Comparison of ENCODE assay signal across 8 cellular contexts in the genomic region with DNA sequence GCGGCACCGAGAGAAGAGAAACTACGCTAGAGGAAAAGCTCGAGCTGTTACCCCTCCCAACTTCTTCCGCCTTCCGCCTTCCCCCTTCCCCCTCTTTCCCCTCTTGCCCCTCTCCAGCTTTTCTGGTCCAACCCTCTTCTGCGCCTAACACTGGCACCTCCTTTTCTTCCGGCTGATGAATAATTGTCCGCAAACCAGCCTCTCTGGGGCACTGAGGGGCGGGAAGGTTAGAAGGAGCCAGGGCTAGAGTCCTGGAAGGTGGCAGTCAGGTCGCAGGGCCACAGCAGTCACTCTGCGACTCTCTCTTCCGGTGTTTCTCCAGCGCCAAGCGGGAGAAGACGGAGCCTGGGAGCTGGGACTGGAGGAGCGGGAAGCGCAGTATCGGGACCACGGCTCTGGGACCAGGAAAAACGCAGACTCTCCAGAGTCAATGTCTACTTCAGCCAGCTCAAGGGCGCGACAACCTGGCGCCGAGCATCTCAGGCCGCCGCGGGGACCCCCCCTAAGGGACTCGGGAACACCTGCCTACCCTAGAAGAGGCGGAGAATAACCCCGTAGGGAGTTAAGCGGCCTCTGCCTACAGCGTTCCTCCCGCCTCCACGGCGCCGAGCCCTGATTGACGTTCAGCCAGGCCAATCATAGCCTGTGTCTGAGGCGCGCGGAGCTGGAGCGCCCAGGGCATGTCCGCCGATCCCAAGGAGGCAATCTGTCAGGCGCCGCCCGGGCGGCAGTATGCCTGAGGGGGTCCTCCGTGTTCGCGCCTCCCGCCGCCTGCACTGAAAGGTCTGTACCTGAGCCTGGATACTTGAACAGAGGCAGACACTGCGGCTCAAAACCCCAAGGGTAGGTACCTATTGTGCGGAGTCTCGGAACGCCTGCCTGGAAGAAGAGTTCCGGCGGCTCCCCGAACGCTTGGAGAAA. TPM values are rescaled to one million over a fixed set of nuclear protein-coding genes. Genes with fewer than 3 reads are reported as not detected.
A peak's percentile ranks its signal among the peaks of the same experiment; 100 is the strongest.
DNase-seq lines count a peak whose midpoint lies in the region; ATAC-seq and TF ChIP-seq lines count a peak whose summit lies in the region.

No MANE protein-coding gene starts in this region.

- intact Hi-C loops in activated CD4-positive, alpha-beta T cell treated with anti-CD3 and anti-CD28 coated beads, Interleukin-2, amount 10 ng/mL, durations not matched to agents 24 days and 14 days (cut with micrococcal nuclease) = loop anchor here (1.0 kb wide), 3 partner anchors 47 to 74 kb away; a partner anchor contains a TSS
- intact Hi-C loops in left lung (cut with DNase I) = no loop called here

- H3K4me3 ChIP-seq in BLaER1 = peak overlapping the region; percentile 85
- peak overlapping the region; percentile 73 to 83 for H3K4me3 ChIP-seq in left lung

- H3K27ac ChIP-seq in BLaER1 = peak overlapping the region; percentile 86
- peak overlapping the region; percentile 91 to 94 for H3K27ac ChIP-seq in left lung

- ATAC-seq in GM19324 (IDR thresholded peaks at IDR 0.05; ENCODE audit: low FRiP score, unreplicated experiment) (peak; percentile 95), HG03460 (IDR thresholded peaks at IDR 0.05; ENCODE audit: unreplicated experiment) (peak; percentile 98), left lung (peak; percentile 100)

- TF ChIP-seq CTCF in left lung (IDR thresholded peaks at IDR 0.05) = no peak

- H3K27ac Mint-ChIP-seq in activated CD4-positive, alpha-beta T cell treated with anti-CD3 and anti-CD28 coated beads, Interleukin-2, amount 10 ng/mL, durations not matched to agents 24 days and 14 days = peak overlapping the region; percentile 92

- H3K27me3 ChIP-seq in BLaER1 (no peaks in the 10 kb centered on the region), left lung (no peaks in the 10 kb centered on the region)

- peak overlapping the region; percentile 99 for H3K4me3 Mint-ChIP-seq in activated CD4-positive, alpha-beta T cell treated with anti-CD3 and anti-CD28 coated beads, Interleukin-2, amount 10 ng/mL, durations not matched to agents 24 days and 14 days

- H4K20me1 ChIP-seq in BLaER1 = peaks cover 16% of the 10 kb centered on the region; the same call in 1 of the 2 replicates

- H3K36me3 ChIP-seq in BLaER1 = no peaks in the 10 kb centered on the region
- no peaks in the 10 kb centered on the region for H3K36me3 ChIP-seq in left lung

- H3K4me1 ChIP-seq in BLaER1 = peaks cover 43% of the 10 kb centered on the region
- H3K4me1 ChIP-seq in left lung = peaks cover 4 to 26% of the 10 kb centered on the region in 2 donors

- H3K9me3 ChIP-seq in BLaER1 (no peaks in the 10 kb centered on the region), left lung (no peaks in the 10 kb centered on the region)

- H3K4me1 Mint-ChIP-seq in activated CD4-positive, alpha-beta T cell treated with anti-CD3 and anti-CD28 coated beads, Interleukin-2, amount 10 ng/mL, durations not matched to agents 24 days and 14 days = peaks cover 37% of the 10 kb centered on the region

- H3K36me3 Mint-ChIP-seq in activated CD4-positive, alpha-beta T cell treated with anti-CD3 and anti-CD28 coated beads, Interleukin-2, amount 10 ng/mL, durations not matched to agents 24 days and 14 days (ENCODE audit: low read depth) = peaks cover 4% of the 10 kb centered on the region

- H3K4me2 ChIP-seq in BLaER1 = peak overlapping the region; percentile 96

- H3K9me3 Mint-ChIP-seq in activated CD4-positive, alpha-beta T cell treated with anti-CD3 and anti-CD28 coated beads, Interleukin-2, amount 10 ng/mL, durations not matched to agents 24 days and 14 days = no peaks in the 10 kb centered on the region

- peak overlapping the region; percentile 88 for H3K9ac ChIP-seq in BLaER1

- DNase-seq in NCI-H524 treated with DMSO at 0.1 percent for 48 hours (lab: John Stamatoyannopoulos, UW) = peak; percentile 75
- DNase-seq in activated CD4-positive, alpha-beta T cell treated with anti-CD3 and anti-CD28 coated beads, Interleukin-2, amount 10 ng/mL, durations not matched to agents 24 days and 14 days = peak; percentile 99
- peak; percentile 88 for DNase-seq in dedifferentiated amniotic fluid mesenchymal stem cell (ENCODE audit: extremely low spot score)
- DNase-seq in left lung = peak; percentile 95 to 98
- DNase-seq in stimulated activated CD4-positive, alpha-beta T cell treated with anti-CD3 and anti-CD28 coated beads, Interleukin-2, amount 100 ng/mL, for 4 hours (ENCODE audit: low read depth) = peak; percentile 90

- peaks cover 2% of the 10 kb centered on the region for H3K27me3 Mint-ChIP-seq in activated CD4-positive, alpha-beta T cell treated with anti-CD3 and anti-CD28 coated beads, Interleukin-2, amount 10 ng/mL, durations not matched to agents 24 days and 14 days

RNA-seq across cellular contexts. Expression of a gene that starts 40.4 kb away (rescaled TPM):
- 249 and 257 TPM in 2 replicates for total RNA-seq in activated CD4-positive, alpha-beta T cell treated with anti-CD3 and anti-CD28 coated beads, Interleukin-2, amount 10 ng/mL, durations not matched to agents 24 days and 14 days
- 10 to 100 TPM; 50.0 to 67.9 TPM for total RNA-seq in left lung

RNA-seq across cellular contexts. Expression of a gene that starts 40.8 kb away (rescaled TPM):
- total RNA-seq in activated CD4-positive, alpha-beta T cell treated with anti-CD3 and anti-CD28 coated beads, Interleukin-2, amount 10 ng/mL, durations not matched to agents 24 days and 14 days = 275 and 283 TPM in 2 replicates
- total RNA-seq in left lung = 10 to 100 TPM; 79.3 to 99.2 TPM

RNA-seq across cellular contexts. Expression of a gene that starts 46.5 kb away (rescaled TPM):
- 0.75 and 0.80 TPM in 2 replicates for total RNA-seq in activated CD4-positive, alpha-beta T cell treated with anti-CD3 and anti-CD28 coated beads, Interleukin-2, amount 10 ng/mL, durations not matched to agents 24 days and 14 days
- 10 to 100 TPM; 59.0 to 91.0 TPM for total RNA-seq in left lung

RNA-seq across cellular contexts. Expression of a gene that starts 50.5 kb away (rescaled TPM):
- 342 and 353 TPM in 2 replicates for total RNA-seq in activated CD4-positive, alpha-beta T cell treated with anti-CD3 and anti-CD28 coated beads, Interleukin-2, amount 10 ng/mL, durations not matched to agents 24 days and 14 days
- total RNA-seq in left lung = 100 to 1,000 TPM in 1 of 2 donors, 10 to 100 TPM in 1; 93.6 to 122 TPM

RNA-seq across cellular contexts. Expression of a gene that starts 55.8 kb away (rescaled TPM):
- total RNA-seq in activated CD4-positive, alpha-beta T cell treated with anti-CD3 and anti-CD28 coated beads, Interleukin-2, amount 10 ng/mL, durations not matched to agents 24 days and 14 days = 152 and 163 TPM in 2 replicates
- total RNA-seq in left lung = 10 to 100 TPM; 75.9 to 90.0 TPM

Comparison
In these comparisons a context has a peak if more than half of its experiments do, and no peak if none do; other contexts are left out.
1. Peak in every context shown above with its lines: DNase-seq, ATAC-seq, H3K4me3 ChIP-seq and H3K27ac ChIP-seq.
2. RNA of a gene that starts 46.5 kb away (total RNA-seq): 59.0 to 91.0 TPM in left lung; 0.75 to 0.80 TPM in activated CD4-positive, alpha-beta T cell treated with anti-CD3 and anti-CD28 coated beads, Interleukin-2, amount 10 ng/mL, durations not matched to agents 24 days and 14 days; every median in the first group is over 10 times any median in the second.